10 cellular contexts compared by ENCODE assay signal in genomic region chr20:40683221-40683893, GRCh38. TPM values are rescaled to one million over a fixed set of nuclear protein-coding genes. Genes with fewer than 3 reads are reported as not detected.
DNase-seq lines count a peak whose midpoint lies in the region; ATAC-seq lines count a peak whose summit lies in the region.
"Had no signal": no experiment of that assay in that cellular context is flagged by ENCODE, and none has a peak within 500 bp of the region (broad histone marks: within the 10 kb centered on the region; RNA-seq: fewer than 3 reads in every experiment).

No MANE protein-coding gene starts in this region.

- no peaks in the 10 kb centered on the region for H3K9me3 ChIP-seq in NT2/D1 (ENCODE audit: insufficient read depth, low read length)
- H3K9me3 ChIP-seq in thymus (ENCODE audit: control insufficient read depth) = no peaks in the 10 kb centered on the region

- DNase-seq in NT2/D1 (ENCODE audit: low read depth, low spot score) = no peak
- peak; percentile 88 for DNase-seq in mesenteric fat pad (ENCODE audit: low spot score)
- no peak for DNase-seq in NCI-H1105 (lab: John Stamatoyannopoulos, UW)
- DNase-seq in NCI-H146 treated with DMSO at 0.1 percent for 48 hours (lab: John Stamatoyannopoulos, UW; ENCODE audit: unreplicated experiment) = no peak
- no peak for DNase-seq in activated CD4-positive, CD25-positive, alpha-beta regulatory T cell treated with anti-CD3 and anti-CD28 coated beads, Interleukin-2, amount 50 U/mL, for 72 hours
- DNase-seq: activated CD4-positive, alpha-beta memory T cell treated with anti-CD3 and anti-CD28 coated beads for 36 hours had no signal

- peak; percentile 41 for ATAC-seq in esophagus mucosa
- no peak for ATAC-seq in HG03439 (IDR thresholded peaks at IDR 0.05; ENCODE audit: unreplicated experiment)

- no peak overlapping the region for H3K27ac ChIP-seq in thymus (ENCODE audit: low read depth)
- H3K27ac ChIP-seq: epithelial cell of prostate had no signal

- H3K27me3 ChIP-seq in NT2/D1 (ENCODE audit: insufficient read depth, insufficient read length) (peaks cover 78% of the 10 kb centered on the region), thymus (ENCODE audit: control insufficient read depth, insufficient read depth) (peaks cover 79% of the 10 kb centered on the region)

- WGBS in thymus = 3% methylated on average over 58 of the region's 58 CpGs

- peak overlapping the region; percentile 62 for H3K9ac ChIP-seq in NT2/D1 (ENCODE audit: insufficient read length, low read depth)

- peak overlapping the region; percentile 45 for H3K4me3 ChIP-seq in NT2/D1 (ENCODE audit: insufficient read length, low read depth)
- peak overlapping the region; percentile 18 for H3K4me3 ChIP-seq in thymus (ENCODE audit: low read length)

- H3K36me3 ChIP-seq in NT2/D1 (ENCODE audit: insufficient read depth, insufficient read length, low read length) = no peaks in the 10 kb centered on the region
- no peaks in the 10 kb centered on the region for H3K36me3 ChIP-seq in thymus (ENCODE audit: control insufficient read depth, insufficient read depth)

- H3K4me1 ChIP-seq in NT2/D1 (ENCODE audit: insufficient read depth, insufficient read length) (peaks cover 9% of the 10 kb centered on the region), thymus (ENCODE audit: control insufficient read depth, insufficient read depth, low read length) (peaks cover 4% of the 10 kb centered on the region)

RNA-seq across cellular contexts. Expression of gene MAFB, which starts 5.7 kb away (rescaled TPM):
- total RNA-seq in esophagus mucosa = 55.9 TPM
- 86.0 TPM for total RNA-seq in mesenteric fat pad
- 26.1 TPM for polyA plus RNA-seq in thymus
- total RNA-seq: activated CD4-positive, alpha-beta memory T cell treated with anti-CD3 and anti-CD28 coated beads for 36 hours had no signal
